1 cellular context compared by ENCODE assay signal in the genomic region with DNA sequence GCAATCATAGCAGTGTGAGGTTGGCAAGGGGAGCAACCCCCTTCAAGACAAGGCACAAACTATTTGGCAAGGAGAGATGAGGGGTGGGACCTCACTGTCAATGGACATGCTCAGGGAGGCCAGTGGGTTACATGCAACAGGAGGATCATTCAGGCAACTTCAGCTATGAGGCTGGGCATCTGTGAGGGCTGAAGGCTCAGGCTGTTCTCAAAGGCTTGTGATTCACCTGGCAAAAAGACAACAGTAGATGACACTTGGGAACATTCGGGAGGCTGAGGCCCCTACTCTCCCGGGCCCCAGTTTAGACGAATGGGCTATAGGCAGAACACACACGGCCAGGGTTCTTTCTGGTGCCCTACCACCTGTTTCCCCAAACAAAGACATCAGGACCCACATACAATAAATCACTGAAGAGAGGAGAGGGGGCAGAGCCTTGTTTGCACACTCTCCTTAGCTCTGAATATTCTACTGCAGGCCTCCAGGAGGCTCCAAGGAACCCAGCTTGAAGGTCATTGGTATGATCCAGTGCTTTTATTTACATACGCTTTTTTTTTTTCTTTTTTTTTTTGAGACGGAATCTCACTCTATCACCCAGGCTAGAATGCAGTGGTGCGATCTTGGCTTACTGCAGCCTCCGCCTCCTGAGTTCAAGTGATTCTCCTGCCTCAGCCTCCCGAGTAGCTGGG.
TF ChIP-seq lines count a peak whose summit lies in the region.

No MANE protein-coding gene starts in this region.

TF ChIP-seq in GM23338, 12 proteins besides CTCF, POLR2A, EP300 and RAD21 (continued from another document):
- TF ChIP-seq NANOG (IDR thresholded peaks at IDR 0.05; ENCODE audit: borderline replicate concordance) (no peak), EZH2 (IDR thresholded peaks at IDR 0.05; ENCODE audit: low read depth, unreplicated experiment) (no peak), ZNF331 (CRISPR knock-in tag; IDR thresholded peaks at IDR 0.05; ENCODE audit: low read depth) (no peak), EZH2phosphoT487 (IDR thresholded peaks at IDR 0.05; ENCODE audit: unreplicated experiment) (no peak), CREB1 (CRISPR knock-in tag; IDR thresholded peaks at IDR 0.05; ENCODE audit: low read depth) (no peak), ZNF114 (CRISPR knock-in tag; IDR thresholded peaks at IDR 0.05) (no peak), POLR2AphosphoS5 (IDR thresholded peaks at IDR 0.05; ENCODE audit: low read depth) (no peak), JUNB (IDR thresholded peaks at IDR 0.05; ENCODE audit: unreplicated experiment) (no peak)
- TF ChIP-seq, protein P1, sequence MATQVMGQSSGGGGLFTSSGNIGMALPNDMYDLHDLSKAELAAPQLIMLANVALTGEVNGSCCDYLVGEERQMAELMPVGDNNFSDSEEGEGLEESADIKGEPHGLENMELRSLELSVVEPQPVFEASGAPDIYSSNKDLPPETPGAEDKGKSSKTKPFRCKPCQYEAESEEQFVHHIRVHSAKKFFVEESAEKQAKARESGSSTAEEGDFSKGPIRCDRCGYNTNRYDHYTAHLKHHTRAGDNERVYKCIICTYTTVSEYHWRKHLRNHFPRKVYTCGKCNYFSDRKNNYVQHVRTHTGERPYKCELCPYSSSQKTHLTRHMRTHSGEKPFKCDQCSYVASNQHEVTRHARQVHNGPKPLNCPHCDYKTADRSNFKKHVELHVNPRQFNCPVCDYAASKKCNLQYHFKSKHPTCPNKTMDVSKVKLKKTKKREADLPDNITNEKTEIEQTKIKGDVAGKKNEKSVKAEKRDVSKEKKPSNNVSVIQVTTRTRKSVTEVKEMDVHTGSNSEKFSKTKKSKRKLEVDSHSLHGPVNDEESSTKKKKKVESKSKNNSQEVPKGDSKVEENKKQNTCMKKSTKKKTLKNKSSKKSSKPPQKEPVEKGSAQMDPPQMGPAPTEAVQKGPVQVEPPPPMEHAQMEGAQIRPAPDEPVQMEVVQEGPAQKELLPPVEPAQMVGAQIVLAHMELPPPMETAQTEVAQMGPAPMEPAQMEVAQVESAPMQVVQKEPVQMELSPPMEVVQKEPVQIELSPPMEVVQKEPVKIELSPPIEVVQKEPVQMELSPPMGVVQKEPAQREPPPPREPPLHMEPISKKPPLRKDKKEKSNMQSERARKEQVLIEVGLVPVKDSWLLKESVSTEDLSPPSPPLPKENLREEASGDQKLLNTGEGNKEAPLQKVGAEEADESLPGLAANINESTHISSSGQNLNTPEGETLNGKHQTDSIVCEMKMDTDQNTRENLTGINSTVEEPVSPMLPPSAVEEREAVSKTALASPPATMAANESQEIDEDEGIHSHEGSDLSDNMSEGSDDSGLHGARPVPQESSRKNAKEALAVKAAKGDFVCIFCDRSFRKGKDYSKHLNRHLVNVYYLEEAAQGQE (IDR thresholded peaks at IDR 0.05; ENCODE audit: unreplicated experiment): no peak
- TF ChIP-seq, protein P2, sequence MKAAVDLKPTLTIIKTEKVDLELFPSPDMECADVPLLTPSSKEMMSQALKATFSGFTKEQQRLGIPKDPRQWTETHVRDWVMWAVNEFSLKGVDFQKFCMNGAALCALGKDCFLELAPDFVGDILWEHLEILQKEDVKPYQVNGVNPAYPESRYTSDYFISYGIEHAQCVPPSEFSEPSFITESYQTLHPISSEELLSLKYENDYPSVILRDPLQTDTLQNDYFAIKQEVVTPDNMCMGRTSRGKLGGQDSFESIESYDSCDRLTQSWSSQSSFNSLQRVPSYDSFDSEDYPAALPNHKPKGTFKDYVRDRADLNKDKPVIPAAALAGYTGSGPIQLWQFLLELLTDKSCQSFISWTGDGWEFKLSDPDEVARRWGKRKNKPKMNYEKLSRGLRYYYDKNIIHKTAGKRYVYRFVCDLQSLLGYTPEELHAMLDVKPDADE (IDR thresholded peaks at IDR 0.05): no peak
- TF ChIP-seq, protein P3, sequence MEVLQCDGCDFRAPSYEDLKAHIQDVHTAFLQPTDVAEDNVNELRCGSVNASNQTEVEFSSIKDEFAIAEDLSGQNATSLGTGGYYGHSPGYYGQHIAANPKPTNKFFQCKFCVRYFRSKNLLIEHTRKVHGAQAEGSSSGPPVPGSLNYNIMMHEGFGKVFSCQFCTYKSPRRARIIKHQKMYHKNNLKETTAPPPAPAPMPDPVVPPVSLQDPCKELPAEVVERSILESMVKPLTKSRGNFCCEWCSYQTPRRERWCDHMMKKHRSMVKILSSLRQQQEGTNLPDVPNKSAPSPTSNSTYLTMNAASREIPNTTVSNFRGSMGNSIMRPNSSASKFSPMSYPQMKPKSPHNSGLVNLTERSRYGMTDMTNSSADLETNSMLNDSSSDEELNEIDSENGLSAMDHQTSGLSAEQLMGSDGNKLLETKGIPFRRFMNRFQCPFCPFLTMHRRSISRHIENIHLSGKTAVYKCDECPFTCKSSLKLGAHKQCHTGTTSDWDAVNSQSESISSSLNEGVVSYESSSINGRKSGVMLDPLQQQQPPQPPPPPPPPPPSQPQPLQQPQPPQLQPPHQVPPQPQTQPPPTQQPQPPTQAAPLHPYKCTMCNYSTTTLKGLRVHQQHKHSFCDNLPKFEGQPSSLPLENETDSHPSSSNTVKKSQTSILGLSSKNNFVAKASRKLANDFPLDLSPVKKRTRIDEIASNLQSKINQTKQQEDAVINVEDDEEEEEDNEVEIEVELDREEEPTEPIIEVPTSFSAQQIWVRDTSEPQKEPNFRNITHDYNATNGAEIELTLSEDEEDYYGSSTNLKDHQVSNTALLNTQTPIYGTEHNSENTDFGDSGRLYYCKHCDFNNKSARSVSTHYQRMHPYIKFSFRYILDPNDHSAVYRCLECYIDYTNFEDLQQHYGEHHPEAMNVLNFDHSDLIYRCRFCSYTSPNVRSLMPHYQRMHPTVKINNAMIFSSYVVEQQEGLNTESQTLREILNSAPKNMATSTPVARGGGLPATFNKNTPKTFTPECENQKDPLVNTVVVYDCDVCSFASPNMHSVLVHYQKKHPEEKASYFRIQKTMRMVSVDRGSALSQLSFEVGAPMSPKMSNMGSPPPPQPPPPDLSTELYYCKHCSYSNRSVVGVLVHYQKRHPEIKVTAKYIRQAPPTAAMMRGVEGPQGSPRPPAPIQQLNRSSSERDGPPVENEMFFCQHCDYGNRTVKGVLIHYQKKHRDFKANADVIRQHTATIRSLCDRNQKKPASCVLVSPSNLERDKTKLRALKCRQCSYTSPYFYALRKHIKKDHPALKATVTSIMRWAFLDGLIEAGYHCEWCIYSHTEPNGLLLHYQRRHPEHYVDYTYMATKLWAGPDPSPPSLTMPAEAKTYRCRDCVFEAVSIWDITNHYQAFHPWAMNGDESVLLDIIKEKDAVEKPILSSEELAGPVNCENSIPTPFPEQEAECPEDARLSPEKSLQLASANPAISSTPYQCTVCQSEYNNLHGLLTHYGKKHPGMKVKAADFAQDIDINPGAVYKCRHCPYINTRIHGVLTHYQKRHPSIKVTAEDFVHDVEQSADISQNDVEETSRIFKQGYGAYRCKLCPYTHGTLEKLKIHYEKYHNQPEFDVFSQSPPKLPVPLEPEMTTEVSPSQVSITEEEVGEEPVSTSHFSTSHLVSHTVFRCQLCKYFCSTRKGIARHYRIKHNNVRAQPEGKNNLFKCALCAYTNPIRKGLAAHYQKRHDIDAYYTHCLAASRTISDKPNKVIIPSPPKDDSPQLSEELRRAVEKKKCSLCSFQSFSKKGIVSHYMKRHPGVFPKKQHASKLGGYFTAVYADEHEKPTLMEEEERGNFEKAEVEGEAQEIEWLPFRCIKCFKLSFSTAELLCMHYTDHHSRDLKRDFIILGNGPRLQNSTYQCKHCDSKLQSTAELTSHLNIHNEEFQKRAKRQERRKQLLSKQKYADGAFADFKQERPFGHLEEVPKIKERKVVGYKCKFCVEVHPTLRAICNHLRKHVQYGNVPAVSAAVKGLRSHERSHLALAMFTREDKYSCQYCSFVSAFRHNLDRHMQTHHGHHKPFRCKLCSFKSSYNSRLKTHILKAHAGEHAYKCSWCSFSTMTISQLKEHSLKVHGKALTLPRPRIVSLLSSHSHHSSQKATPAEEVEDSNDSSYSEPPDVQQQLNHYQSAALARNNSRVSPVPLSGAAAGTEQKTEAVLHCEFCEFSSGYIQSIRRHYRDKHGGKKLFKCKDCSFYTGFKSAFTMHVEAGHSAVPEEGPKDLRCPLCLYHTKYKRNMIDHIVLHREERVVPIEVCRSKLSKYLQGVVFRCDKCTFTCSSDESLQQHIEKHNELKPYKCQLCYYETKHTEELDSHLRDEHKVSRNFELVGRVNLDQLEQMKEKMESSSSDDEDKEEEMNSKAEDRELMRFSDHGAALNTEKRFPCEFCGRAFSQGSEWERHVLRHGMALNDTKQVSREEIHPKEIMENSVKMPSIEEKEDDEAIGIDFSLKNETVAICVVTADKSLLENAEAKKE (CRISPR knock-in tag; IDR thresholded peaks at IDR 0.05): no peak
